Comparison of ENCODE assay signal across 22 cellular contexts in the genomic region with DNA sequence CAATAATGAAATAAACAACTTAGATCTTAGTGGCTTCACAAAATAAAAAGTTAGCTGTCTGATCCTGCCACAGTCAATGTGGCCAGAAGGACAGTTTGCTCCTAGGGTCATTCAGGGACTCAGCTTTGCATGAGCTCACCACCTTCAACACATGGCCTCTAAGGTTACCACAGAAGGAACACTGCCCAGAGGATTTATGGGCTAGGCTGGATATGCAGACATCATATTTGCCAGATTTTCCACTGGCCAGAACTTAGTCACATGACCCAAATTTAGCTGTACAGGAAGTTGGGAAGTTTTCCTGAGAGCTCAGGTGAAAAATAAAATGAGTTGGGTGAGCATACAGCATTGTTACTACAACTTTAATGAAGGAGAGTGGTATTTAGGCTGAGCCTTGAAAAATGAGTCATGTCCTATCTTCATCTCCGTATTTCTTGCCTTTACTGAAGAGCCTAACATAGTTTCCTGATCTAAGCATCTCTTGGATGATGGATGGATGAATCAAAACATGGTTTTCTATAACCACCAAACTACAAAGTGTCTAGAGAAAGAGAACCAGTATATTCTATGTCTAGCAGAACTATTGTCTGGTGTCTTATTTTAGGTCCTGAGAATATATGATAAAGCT. TPM values are rescaled to one million over a fixed set of nuclear protein-coding genes. Genes with fewer than 3 reads are reported as not detected.
"Had no signal": no experiment of that assay in that cellular context is flagged by ENCODE, and none has a peak within 500 bp of the region (broad histone marks: within the 10 kb centered on the region; RNA-seq: fewer than 3 reads in every experiment).

No MANE protein-coding gene starts in this region.

- H3K79me2 ChIP-seq: hepatocyte had no signal

- H3K27ac ChIP-seq: hepatocyte, left ventricle myocardium inferior, neutrophil, right atrium auricular region, spleen, testis, tibial nerve, upper lobe of right lung, vagina had no signal

- H3K4me1 ChIP-seq: left ventricle myocardium inferior, right atrium auricular region, spleen, testis, tibial nerve, upper lobe of right lung, vagina had no signal

- H3K4me3 ChIP-seq: hepatocyte, left ventricle myocardium inferior, lung, right atrium auricular region, spleen, testis, tibial nerve, upper lobe of right lung, vagina had no signal

- H2AFZ ChIP-seq: hepatocyte had no signal

- H3K36me3 ChIP-seq: left ventricle myocardium inferior, neutrophil, right atrium auricular region, spleen, tibial nerve, upper lobe of right lung, vagina had no signal

- ATAC-seq: esophagus mucosa; naive thymus-derived CD8-positive, alpha-beta T cell; stimulated activated memory B cell treated with anti-CD40 and anti-IgM and Interleukin-4, amounts not matched to agents 10 μg/mL and 1 μg/mL and 100 μg/mL, for 72 hours; upper lobe of right lung had no signal

- H3K27me3 ChIP-seq: hepatocyte, neutrophil, right atrium auricular region, spleen, testis, tibial nerve, upper lobe of right lung, vagina had no signal

- DNase-seq: effector memory CD4-positive, alpha-beta T cell; foreskin fibroblast; kidney; left cardiac atrium; left ventricle myocardium inferior; mesenchymal stem cell; midbrain; naive thymus-derived CD8-positive, alpha-beta T cell; spleen; stimulated activated CD4-positive, alpha-beta T cell treated with anti-CD3 and anti-CD28 coated beads, Interleukin-15, amount 100 ng/mL, for 24 hours; stimulated activated CD4-positive, alpha-beta T cell treated with anti-CD3 and anti-CD28 coated beads, Interleukin-1b, Interleukin-23, amount 100 ng/mL, for 48 hours; stimulated activated CD4-positive, alpha-beta T cell treated with anti-CD3 and anti-CD28 coated beads, Interleukin-4, amount 100 ng/mL, for 24 hours; testis; upper lobe of right lung had no signal

- H3K9me3 ChIP-seq: neutrophil, right atrium auricular region, testis, upper lobe of right lung, vagina had no signal

- H3K4me2 ChIP-seq: hepatocyte had no signal

RNA-seq across cellular contexts. Expression of a gene that starts 54.9 kb away (rescaled TPM):
- total RNA-seq: naive thymus-derived CD8-positive, alpha-beta T cell had no signal
- polyA plus RNA-seq: naive thymus-derived CD8-positive, alpha-beta T cell had no signal
